In genomic region chr7:93374345-93374940, GRCh38 we compare ENCODE assay signal across 7 cellular contexts.
DNase-seq lines count a peak whose midpoint lies in the region; ATAC-seq, FAIRE-seq and TF ChIP-seq lines count a peak whose summit lies in the region.

No MANE protein-coding gene starts in this region.

- H3K4me1 ChIP-seq in keratinocyte (ENCODE audit: control insufficient read depth, extremely low read depth, insufficient read depth, low read length), result no peaks in the 10 kb centered on the region

- no peaks in the 10 kb centered on the region for H3K9me3 ChIP-seq in keratinocyte (ENCODE audit: control insufficient read depth, low read depth, low read length)

- H3K4me2 ChIP-seq in keratinocyte (ENCODE audit: control insufficient read depth, extremely low read depth, insufficient read depth, low read depth, low read length), result no peak overlapping the region

- TF ChIP-seq CTCF in GM12801 (IDR thresholded peaks at IDR 0.05; ENCODE audit: extremely low read depth, insufficient read length) (peak; percentile 37), LNCAP (IDR thresholded peaks at IDR 0.05) (peak; percentile 94), VCaP (conservative IDR thresholded peaks at IDR 0.05) (peak; percentile 92), keratinocyte (optimal IDR thresholded peaks at IDR 0.05 in 1 of 3, IDR thresholded peaks at IDR 0.05 in 1 of 3, conservative IDR thresholded peaks at IDR 0.05 in 1 of 3; ENCODE audit: extremely low read depth in 1 of 3, insufficient read depth in 2 of 3, low read length in 3 of 3) (peak; percentile 21 to 81 (median 79))

- FAIRE-seq in keratinocyte (lab: Jason Lieb, UNC), result peak; percentile 51

- H3K27ac ChIP-seq in VCaP, result no peak overlapping the region
- no peak overlapping the region for H3K27ac ChIP-seq in keratinocyte (ENCODE audit: control insufficient read depth, insufficient read depth, low read length)

- H3K4me3 Mint-ChIP-seq in activated T-cell treated with anti-CD3 and anti-CD28 coated beads, Interleukin-2, amount 50 U/mL, for 24 hours, result no peak overlapping the region

- no peak overlapping the region for H3K4me3 ChIP-seq in keratinocyte (ENCODE audit: control insufficient read depth in 2 of 3, extremely low read depth in 1 of 3, insufficient read depth in 2 of 3, low read depth in 1 of 3, low read length in 3 of 3)

- DNase-seq in keratinocyte (ENCODE audit: low read depth, low spot score) (no peak), GF-D8 (lab: John Stamatoyannopoulos, UW) (no peak)
- DNase-seq in activated T-cell treated with anti-CD3 and anti-CD28 coated beads, Interleukin-2, amount 50 U/mL, for 24 hours, result no peak

- peaks cover 28% of the 10 kb centered on the region for H3K27me3 Mint-ChIP-seq in activated T-cell treated with anti-CD3 and anti-CD28 coated beads, Interleukin-2, amount 50 U/mL, for 24 hours

- no peaks in the 10 kb centered on the region for H3K79me2 ChIP-seq in keratinocyte (ENCODE audit: control insufficient read depth, insufficient read depth, low read length)

- H4K20me1 ChIP-seq in keratinocyte (ENCODE audit: control insufficient read depth, extremely low read depth, insufficient read depth, low read length), result no peaks in the 10 kb centered on the region

- H3K9me3 Mint-ChIP-seq in activated T-cell treated with anti-CD3 and anti-CD28 coated beads, Interleukin-2, amount 50 U/mL, for 24 hours, result no peaks in the 10 kb centered on the region

- peaks cover 6% of the 10 kb centered on the region for H3K27me3 ChIP-seq in keratinocyte (ENCODE audit: control insufficient read depth, extremely low read depth, insufficient read depth, low read length)

- H3K36me3 Mint-ChIP-seq in activated T-cell treated with anti-CD3 and anti-CD28 coated beads, Interleukin-2, amount 50 U/mL, for 24 hours (ENCODE audit: low read depth), result no peaks in the 10 kb centered on the region

- H3K36me3 ChIP-seq in keratinocyte (ENCODE audit: control insufficient read depth in 2 of 2, extremely low read depth in 1 of 2, insufficient read depth in 2 of 2, low read length in 2 of 2), result no peaks in the 10 kb centered on the region

- H3K9me1 ChIP-seq in keratinocyte (ENCODE audit: control insufficient read depth, extremely low read depth, insufficient read depth, low read length), result no peaks in the 10 kb centered on the region

- ATAC-seq in GM21723 (IDR thresholded peaks at IDR 0.05; ENCODE audit: unreplicated experiment), result peak; percentile 72

- no peak overlapping the region for H3K9ac ChIP-seq in keratinocyte (ENCODE audit: control insufficient read depth, extremely low read depth, insufficient read depth, low read length)

- H3K27ac Mint-ChIP-seq in activated T-cell treated with anti-CD3 and anti-CD28 coated beads, Interleukin-2, amount 50 U/mL, for 24 hours, result no peak overlapping the region

- H2AFZ ChIP-seq in keratinocyte (ENCODE audit: control insufficient read depth, low read length), result no peak overlapping the region

- no peaks in the 10 kb centered on the region for H3K4me1 Mint-ChIP-seq in activated T-cell treated with anti-CD3 and anti-CD28 coated beads, Interleukin-2, amount 50 U/mL, for 24 hours (ENCODE audit: low read depth)

- dilution Hi-C loops in keratinocyte (cut with MboI; ENCODE audit: extremely low pct_ligation_motif_present, low sequenced_read_pairs), result no loop called here

Comparison
In these comparisons a context has a peak if more than half of its experiments do, and no peak if none do; other contexts are left out.
1. CTCF ChIP-seq: peak in every context shown above with its lines; median percentile 94 in LNCAP; 92 in VCaP; 79 in keratinocyte; 37 in GM12801.